Comparison of ENCODE assay signal across 26 cellular contexts in genomic region chr17:42784811-42785592, GRCh38. TPM values are rescaled to one million over a fixed set of nuclear protein-coding genes. Genes with fewer than 3 reads are reported as not detected.
A peak's percentile ranks its signal among the peaks of the same experiment; 100 is the strongest.
DNase-seq lines count a peak whose midpoint lies in the region; ATAC-seq and TF ChIP-seq lines count a peak whose summit lies in the region.
"Had no signal": no experiment of that assay in that cellular context is flagged by ENCODE, and none has a peak within 500 bp of the region (broad histone marks: within the 10 kb centered on the region; RNA-seq: fewer than 3 reads in every experiment).

No MANE protein-coding gene starts in this region.

- no peak overlapping the region for H3K27ac ChIP-seq in CD4-positive, CD25-positive, alpha-beta regulatory T cell (ENCODE audit: insufficient read depth, low read length, poor library complexity, severe bottlenecking)
- H3K27ac ChIP-seq in naive thymus-derived CD4-positive, alpha-beta T cell (ENCODE audit: low read depth, low read length), result no peak overlapping the region
- H3K27ac ChIP-seq: breast epithelium, dorsolateral prefrontal cortex, foreskin keratinocyte, hepatocyte, skin epidermis, uterus had no signal

- DNase-seq in activated CD4-positive, alpha-beta T cell treated with anti-CD3 and anti-CD28 coated beads for 4 hours, result peak; percentile 22 to 37
- DNase-seq in activated CD4-positive, alpha-beta T cell treated with anti-CD3 and anti-CD28 coated beads, Interleukin-2, amount 10 ng/mL, durations not matched to agents 7 days and 5 days, result no peak
- no peak for DNase-seq in CD4-positive, CD25-positive, alpha-beta regulatory T cell
- DNase-seq in activated B cell treated with CpG ODN at 0.5 μM for 24 hours (no peak), amygdala (lab: John Stamatoyannopoulos, UW) (no peak)
- DNase-seq in naive thymus-derived CD4-positive, alpha-beta T cell, result no peak
- DNase-seq: ACHN; activated naive CD8-positive, alpha-beta T cell treated with anti-CD3 and anti-CD28 coated beads, Interleukin-2, amount 10 ng/mL, durations not matched to agents 7 days and 5 days; activated T-cell treated with anti-CD3 and anti-CD28 coated beads, Interleukin-2, amount 50 U/mL, for 24 hours; DMS79; dorsolateral prefrontal cortex; foreskin keratinocyte; mesendoderm; MG63; NCI-H1694 treated with DMSO at 0.1 percent for 48 hours; substantia nigra; uterus had no signal

- POLR2A ChIA-PET in activated CD4-positive, alpha-beta T cell treated with anti-CD3 and anti-CD28 coated beads, Interleukin-2, amount 10 ng/mL, durations not matched to agents 7 days and 5 days (lab: Charles Lee), result no interaction called here
- POLR2A ChIA-PET in activated B cell treated with CpG ODN at 0.5 μM for 24 hours (lab: Charles Lee), result interaction anchor here (1.0 to 1.5 kb wide), 3 partner anchors 11 to 177 kb away, joined by 3 to 7 read pairs (median 4); partner anchors contain the start of gene VPS25
- POLR2A ChIA-PET in naive thymus-derived CD4-positive, alpha-beta T cell (lab: Charles Lee), result interaction anchor here (0.6 kb wide), 1 partner anchor 51 kb away, joined by 3 read pairs; no protein-coding TSS in a partner anchor

- H3K27me3 ChIP-seq in CD4-positive, CD25-positive, alpha-beta regulatory T cell (ENCODE audit: control insufficient read depth, insufficient read depth, low read length), result peaks cover 26% of the 10 kb centered on the region
- peaks cover 0 to 28% of the 10 kb centered on the region in 2 donors for H3K27me3 ChIP-seq in naive thymus-derived CD4-positive, alpha-beta T cell (ENCODE audit: control insufficient read depth in 2 of 2, insufficient read depth in 2 of 2, low read length in 2 of 2)

- peaks cover 13% of the 10 kb centered on the region for H3K4me1 ChIP-seq in CD4-positive, CD25-positive, alpha-beta regulatory T cell (ENCODE audit: control insufficient read depth, insufficient read depth, low read length, poor library complexity, severe bottlenecking)
- H3K4me1 ChIP-seq in naive thymus-derived CD4-positive, alpha-beta T cell (ENCODE audit: control insufficient read depth in 2 of 2, insufficient read depth in 2 of 2, low read length in 2 of 2), result peaks cover 6 to 16% of the 10 kb centered on the region in 2 donors
- H3K4me1 ChIP-seq: breast epithelium had no signal

- intact Hi-C loops in activated B cell treated with CpG ODN at 0.5 μM for 24 hours (cut with micrococcal nuclease), result no loop called here
- intact Hi-C loops in naive thymus-derived CD4-positive, alpha-beta T cell (cut with micrococcal nuclease), result no loop called here

- peak in 1 of 2 donors; percentile 12 for ATAC-seq in CD4-positive, CD25-positive, alpha-beta regulatory T cell (ENCODE audit: low read depth in 2 of 2)
- no peak for ATAC-seq in activated B cell treated with CpG ODN at 0.5 μM for 24 hours (ENCODE audit: low read depth)
- ATAC-seq in naive thymus-derived CD4-positive, alpha-beta T cell, result no peak
- no peak for ATAC-seq in GM18520 (IDR thresholded peaks at IDR 0.05; ENCODE audit: unreplicated experiment)
- ATAC-seq in HG02938 (IDR thresholded peaks at IDR 0.05; ENCODE audit: unreplicated experiment), result no peak
- ATAC-seq: foreskin keratinocyte; natural killer cell treated with Interleukin-12 subunit alpha and Interleukin-12 subunit beta and Interleukin-15 and Interleukin-18, amount 100 ng/mL, for 72 hours had no signal

- H3K4me3 Mint-ChIP-seq in activated CD4-positive, alpha-beta T cell treated with anti-CD3 and anti-CD28 coated beads, Interleukin-2, amount 10 ng/mL, durations not matched to agents 7 days and 5 days, result no peak overlapping the region
- peak overlapping the region in 3 of 4 donors; percentile 11 to 72 (median 44) for H3K4me3 Mint-ChIP-seq in CD4-positive, CD25-positive, alpha-beta regulatory T cell
- peak overlapping the region; percentile 11 for H3K4me3 Mint-ChIP-seq in activated B cell treated with CpG ODN at 0.5 μM for 24 hours
- peak overlapping the region; percentile 12 to 78 (median 52) for H3K4me3 Mint-ChIP-seq in naive thymus-derived CD4-positive, alpha-beta T cell
- H3K4me3 Mint-ChIP-seq: activated naive CD8-positive, alpha-beta T cell treated with anti-CD3 and anti-CD28 coated beads, Interleukin-2, amount 10 ng/mL, durations not matched to agents 7 days and 5 days; activated T-cell treated with anti-CD3 and anti-CD28 coated beads, Interleukin-2, amount 50 U/mL, for 24 hours; natural killer cell treated with Interleukin-12 subunit alpha and Interleukin-12 subunit beta and Interleukin-15 and Interleukin-18, amount 100 ng/mL, for 72 hours had no signal

- CTCF ChIA-PET in activated CD4-positive, alpha-beta T cell treated with anti-CD3 and anti-CD28 coated beads, Interleukin-2, amount 10 ng/mL, durations not matched to agents 7 days and 5 days (lab: Charles Lee), result interaction anchor here (1.1 to 1.3 kb wide), 2 partner anchors 21 to 39 kb away, joined by 3 read pairs; partner anchors contain the start of gene BECN1
- CTCF ChIA-PET in activated B cell treated with CpG ODN at 0.5 μM for 24 hours (lab: Charles Lee), result no interaction called here
- CTCF ChIA-PET in naive thymus-derived CD4-positive, alpha-beta T cell (lab: Charles Lee), result interaction anchor here (0.5 kb wide), 1 partner anchor 544 kb away, joined by 3 read pairs; no protein-coding TSS in a partner anchor

- H3K9me3 ChIP-seq in CD4-positive, CD25-positive, alpha-beta regulatory T cell (ENCODE audit: control insufficient read depth in 2 of 2, low read length in 2 of 2), result no peaks in the 10 kb centered on the region
- H3K9me3 ChIP-seq in naive thymus-derived CD4-positive, alpha-beta T cell (ENCODE audit: control insufficient read depth in 2 of 3, low read length in 3 of 3), result no peaks in the 10 kb centered on the region
- H3K9me3 ChIP-seq: breast epithelium, MG63, uterus had no signal

- H3K27me3 Mint-ChIP-seq in activated CD4-positive, alpha-beta T cell treated with anti-CD3 and anti-CD28 coated beads, Interleukin-2, amount 10 ng/mL, durations not matched to agents 7 days and 5 days, result peaks cover 74% of the 10 kb centered on the region
- H3K27me3 Mint-ChIP-seq in CD4-positive, CD25-positive, alpha-beta regulatory T cell, result peaks cover 74% of the 10 kb centered on the region
- H3K27me3 Mint-ChIP-seq in activated B cell treated with CpG ODN at 0.5 μM for 24 hours, result peaks cover 67% of the 10 kb centered on the region
- H3K27me3 Mint-ChIP-seq in naive thymus-derived CD4-positive, alpha-beta T cell, result peaks cover 60 to 81% (median 73%) of the 10 kb centered on the region in 5 donors

- TF ChIP-seq CTCF in activated B cell treated with CpG ODN at 0.5 μM for 24 hours (IDR thresholded peaks at IDR 0.05), result no peak

- peaks cover 11% of the 10 kb centered on the region for H3K4me1 Mint-ChIP-seq in activated CD4-positive, alpha-beta T cell treated with anti-CD3 and anti-CD28 coated beads, Interleukin-2, amount 10 ng/mL, durations not matched to agents 7 days and 5 days
- H3K4me1 Mint-ChIP-seq in CD4-positive, CD25-positive, alpha-beta regulatory T cell, result peaks cover 0 to 31% (median 11%) of the 10 kb centered on the region in 4 donors
- H3K4me1 Mint-ChIP-seq in activated B cell treated with CpG ODN at 0.5 μM for 24 hours, result peaks cover 18% of the 10 kb centered on the region
- H3K4me1 Mint-ChIP-seq in naive thymus-derived CD4-positive, alpha-beta T cell, result peaks cover 11 to 35% (median 26%) of the 10 kb centered on the region in 7 donors

- no peak overlapping the region for H3K4me3 ChIP-seq in CD4-positive, CD25-positive, alpha-beta regulatory T cell (ENCODE audit: low read depth, low read length)
- H3K4me3 ChIP-seq in naive thymus-derived CD4-positive, alpha-beta T cell (ENCODE audit: low read length), result no peak overlapping the region
- H3K4me3 ChIP-seq: breast epithelium, hepatocyte, MG63, skin epidermis, uterus had no signal

- H3K36me3 Mint-ChIP-seq in activated CD4-positive, alpha-beta T cell treated with anti-CD3 and anti-CD28 coated beads, Interleukin-2, amount 10 ng/mL, durations not matched to agents 7 days and 5 days (ENCODE audit: low read depth), result peaks cover 2% of the 10 kb centered on the region
- H3K36me3 Mint-ChIP-seq in CD4-positive, CD25-positive, alpha-beta regulatory T cell, result peaks cover 9% of the 10 kb centered on the region
- H3K36me3 Mint-ChIP-seq in activated B cell treated with CpG ODN at 0.5 μM for 24 hours (ENCODE audit: low read depth), result no peaks in the 10 kb centered on the region
- peaks cover 0 to 11% (median 0%) of the 10 kb centered on the region in 5 donors for H3K36me3 Mint-ChIP-seq in naive thymus-derived CD4-positive, alpha-beta T cell

- H3K9me3 Mint-ChIP-seq in activated CD4-positive, alpha-beta T cell treated with anti-CD3 and anti-CD28 coated beads, Interleukin-2, amount 10 ng/mL, durations not matched to agents 7 days and 5 days, result no peaks in the 10 kb centered on the region
- H3K9me3 Mint-ChIP-seq in CD4-positive, CD25-positive, alpha-beta regulatory T cell, result peaks cover 0 to 4% (median 1%) of the 10 kb centered on the region in 7 donors
- no peaks in the 10 kb centered on the region for H3K9me3 Mint-ChIP-seq in activated B cell treated with CpG ODN at 0.5 μM for 24 hours
- peaks cover 0 to 5% (median 0%) of the 10 kb centered on the region in 11 donors for H3K9me3 Mint-ChIP-seq in naive thymus-derived CD4-positive, alpha-beta T cell
- H3K9me3 Mint-ChIP-seq: activated naive CD8-positive, alpha-beta T cell treated with anti-CD3 and anti-CD28 coated beads, Interleukin-2, amount 10 ng/mL, durations not matched to agents 7 days and 5 days; activated T-cell treated with anti-CD3 and anti-CD28 coated beads, Interleukin-2, amount 50 U/mL, for 24 hours; natural killer cell treated with Interleukin-12 subunit alpha and Interleukin-12 subunit beta and Interleukin-15 and Interleukin-18, amount 100 ng/mL, for 72 hours had no signal

- H3K36me3 ChIP-seq in CD4-positive, CD25-positive, alpha-beta regulatory T cell (ENCODE audit: control insufficient read depth, insufficient read depth, low read length), result peaks cover under 1% of the 10 kb centered on the region
- H3K36me3 ChIP-seq in naive thymus-derived CD4-positive, alpha-beta T cell (ENCODE audit: control insufficient read depth in 2 of 3, insufficient read depth in 3 of 3, low read length in 3 of 3), result peaks cover 0 to 2% (median 0%) of the 10 kb centered on the region in 3 experiments
- H3K36me3 ChIP-seq: breast epithelium, MG63, uterus had no signal

- no peak overlapping the region for H3K27ac Mint-ChIP-seq in activated CD4-positive, alpha-beta T cell treated with anti-CD3 and anti-CD28 coated beads, Interleukin-2, amount 10 ng/mL, durations not matched to agents 7 days and 5 days
- H3K27ac Mint-ChIP-seq in CD4-positive, CD25-positive, alpha-beta regulatory T cell, result no peak overlapping the region
- H3K27ac Mint-ChIP-seq in activated B cell treated with CpG ODN at 0.5 μM for 24 hours, result no peak overlapping the region
- peak overlapping the region in 1 of 9 donors; percentile 26 for H3K27ac Mint-ChIP-seq in naive thymus-derived CD4-positive, alpha-beta T cell
- H3K27ac Mint-ChIP-seq: activated naive CD8-positive, alpha-beta T cell treated with anti-CD3 and anti-CD28 coated beads, Interleukin-2, amount 10 ng/mL, durations not matched to agents 7 days and 5 days; activated T-cell treated with anti-CD3 and anti-CD28 coated beads, Interleukin-2, amount 50 U/mL, for 24 hours; natural killer cell treated with Interleukin-12 subunit alpha and Interleukin-12 subunit beta and Interleukin-15 and Interleukin-18, amount 100 ng/mL, for 72 hours had no signal

RNA-seq across cellular contexts. Expression of gene WNK4, which starts 4.6 kb away (rescaled TPM):
- total RNA-seq in activated CD4-positive, alpha-beta T cell treated with anti-CD3 and anti-CD28 coated beads, Interleukin-2, amount 10 ng/mL, durations not matched to agents 7 days and 5 days, result under 1 TPM; 0.47 to 0.77 TPM
- not detected for total RNA-seq in CD4-positive, CD25-positive, alpha-beta regulatory T cell
- under 1 TPM in 1 of 4 donors, not detected in 3; 0.09 TPM for polyA plus RNA-seq in CD4-positive, CD25-positive, alpha-beta regulatory T cell
- 0.10 and 0.29 TPM in 2 replicates for total RNA-seq in activated B cell treated with CpG ODN at 0.5 μM for 24 hours
- total RNA-seq in naive thymus-derived CD4-positive, alpha-beta T cell, result under 1 TPM; 0.10 to 0.51 (median 0.24) TPM
- not detected for polyA plus RNA-seq in naive thymus-derived CD4-positive, alpha-beta T cell
- polyA plus RNA-seq: CD14-positive monocyte had no signal

RNA-seq across cellular contexts. Expression of gene VPS25, which starts 11.8 kb away (rescaled TPM):
- total RNA-seq in activated CD4-positive, alpha-beta T cell treated with anti-CD3 and anti-CD28 coated beads, Interleukin-2, amount 10 ng/mL, durations not matched to agents 7 days and 5 days, result 10 to 100 TPM; 51.9 to 59.4 TPM
- total RNA-seq in CD4-positive, CD25-positive, alpha-beta regulatory T cell, result 29.4 TPM
- polyA plus RNA-seq in CD4-positive, CD25-positive, alpha-beta regulatory T cell, result 10 to 100 TPM; 62.8 to 73.3 (median 71.4) TPM
- total RNA-seq in activated B cell treated with CpG ODN at 0.5 μM for 24 hours, result 49.7 and 49.8 TPM in 2 replicates
- 10 to 100 TPM; 24.3 to 60.6 (median 37.7) TPM for total RNA-seq in naive thymus-derived CD4-positive, alpha-beta T cell
- polyA plus RNA-seq in naive thymus-derived CD4-positive, alpha-beta T cell, result 10 to 100 TPM; 55.0 to 57.2 TPM

RNA-seq across cellular contexts. Expression of gene COA3, which starts 13.5 kb away (rescaled TPM):
- 10 to 100 TPM; 41.2 to 45.1 TPM for total RNA-seq in activated CD4-positive, alpha-beta T cell treated with anti-CD3 and anti-CD28 coated beads, Interleukin-2, amount 10 ng/mL, durations not matched to agents 7 days and 5 days
- total RNA-seq in CD4-positive, CD25-positive, alpha-beta regulatory T cell, result 12.8 TPM
- polyA plus RNA-seq in CD4-positive, CD25-positive, alpha-beta regulatory T cell, result 100 to 1,000 TPM; 147 to 162 (median 156) TPM
- 41.4 and 48.0 TPM in 2 replicates for total RNA-seq in activated B cell treated with CpG ODN at 0.5 μM for 24 hours
- total RNA-seq in naive thymus-derived CD4-positive, alpha-beta T cell, result 10 to 100 TPM in 4 of 5 experiments, 1 to 10 TPM in 1; 7.6 to 48.1 (median 27.6) TPM
- polyA plus RNA-seq in naive thymus-derived CD4-positive, alpha-beta T cell, result 100 to 1,000 TPM; 108 to 118 TPM

RNA-seq across cellular contexts. Expression of gene CNTD1, which starts 13.7 kb away (rescaled TPM):
- not detected for total RNA-seq in activated CD4-positive, alpha-beta T cell treated with anti-CD3 and anti-CD28 coated beads, Interleukin-2, amount 10 ng/mL, durations not matched to agents 7 days and 5 days
- total RNA-seq in CD4-positive, CD25-positive, alpha-beta regulatory T cell, result not detected
- under 1 TPM; 0.15 to 0.42 (median 0.28) TPM for polyA plus RNA-seq in CD4-positive, CD25-positive, alpha-beta regulatory T cell
- not detected in 2 replicates for total RNA-seq in activated B cell treated with CpG ODN at 0.5 μM for 24 hours
- total RNA-seq in naive thymus-derived CD4-positive, alpha-beta T cell, result not detected
- polyA plus RNA-seq in naive thymus-derived CD4-positive, alpha-beta T cell, result under 1 TPM; 0.24 to 0.32 TPM
- total RNA-seq: epithelial cell of proximal tubule; foreskin keratinocyte; natural killer cell treated with Interleukin-12 subunit alpha and Interleukin-12 subunit beta and Interleukin-15 and Interleukin-18, amount 100 ng/mL, for 72 hours had no signal
- polyA plus RNA-seq: CD14-positive monocyte, keratinocyte had no signal

RNA-seq across cellular contexts. Expression of gene RAMP2, which starts 24.0 kb away (rescaled TPM):
- total RNA-seq in activated CD4-positive, alpha-beta T cell treated with anti-CD3 and anti-CD28 coated beads, Interleukin-2, amount 10 ng/mL, durations not matched to agents 7 days and 5 days, result not detected
- total RNA-seq in CD4-positive, CD25-positive, alpha-beta regulatory T cell, result not detected
- not detected for polyA plus RNA-seq in CD4-positive, CD25-positive, alpha-beta regulatory T cell
- not detected in 2 replicates for total RNA-seq in activated B cell treated with CpG ODN at 0.5 μM for 24 hours
- total RNA-seq in naive thymus-derived CD4-positive, alpha-beta T cell, result not detected
- polyA plus RNA-seq in naive thymus-derived CD4-positive, alpha-beta T cell, result not detected
- total RNA-seq: activated naive CD8-positive, alpha-beta T cell treated with anti-CD3 and anti-CD28 coated beads, Interleukin-2, amount 10 ng/mL, durations not matched to agents 7 days and 5 days; foreskin keratinocyte; natural killer cell treated with Interleukin-12 subunit alpha and Interleukin-12 subunit beta and Interleukin-15 and Interleukin-18, amount 100 ng/mL, for 72 hours had no signal
- polyA plus RNA-seq: CD14-positive monocyte, keratinocyte had no signal

Comparison
In these comparisons a context has a peak if more than half of its experiments do, and no peak if none do; other contexts are left out.
1. DNase-seq: peak in activated CD4-positive, alpha-beta T cell treated with anti-CD3 and anti-CD28 coated beads for 4 hours (2 of 2); none in activated CD4-positive, alpha-beta T cell treated with anti-CD3 and anti-CD28 coated beads, Interleukin-2, amount 10 ng/mL, durations not matched to agents 7 days and 5 days (single experiment), CD4-positive, CD25-positive, alpha-beta regulatory T cell (0 of 3), activated B cell treated with CpG ODN at 0.5 μM for 24 hours (single experiment), naive thymus-derived CD4-positive, alpha-beta T cell (0 of 9) and amygdala (0 of 56).